In the genomic region with DNA sequence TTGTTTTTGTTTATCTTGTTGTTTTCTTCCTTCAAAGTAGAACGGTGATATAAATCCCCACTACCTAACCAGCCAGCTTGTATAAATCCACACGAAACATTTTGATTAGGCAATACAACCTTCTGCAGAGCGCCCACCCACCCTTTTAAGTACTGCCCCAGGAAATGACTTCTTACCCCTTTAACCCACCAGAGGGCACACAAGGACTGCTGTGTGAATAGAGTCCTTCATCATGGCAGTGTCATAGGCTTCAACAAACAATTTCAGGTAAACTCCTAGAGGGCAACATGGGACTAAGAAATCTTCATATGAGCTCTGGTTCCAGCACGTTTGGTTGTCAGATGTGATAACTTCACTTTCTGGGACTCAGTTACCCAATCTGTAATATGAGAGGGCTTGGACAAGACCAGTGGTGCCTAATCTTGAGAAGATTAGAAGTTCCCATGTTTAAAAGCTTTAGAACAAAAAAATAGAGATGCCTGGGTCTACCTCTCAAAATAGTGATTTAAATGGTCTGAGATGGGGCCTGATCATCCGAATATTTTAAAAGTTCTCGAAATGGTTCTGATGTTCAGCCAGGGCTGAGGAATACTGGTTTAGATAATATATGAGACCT, we compare ENCODE assay signal across 8 cellular contexts. TPM values are rescaled to one million over a fixed set of nuclear protein-coding genes. Genes with fewer than 3 reads are reported as not detected.
DNase-seq lines count a peak whose midpoint lies in the region; ATAC-seq, FAIRE-seq and TF ChIP-seq lines count a peak whose summit lies in the region.

No MANE protein-coding gene starts in this region.

- TF ChIP-seq POLR2A in A549 (IDR thresholded peaks at IDR 0.05; ENCODE audit: low read length) = no peak

- no peak for TF ChIP-seq EP300 in A549 (IDR thresholded peaks at IDR 0.05)

- no peaks in the 10 kb centered on the region for H3K4me1 ChIP-seq in A549

- no peak overlapping the region for H3K27ac ChIP-seq in A549

- CTCF ChIA-PET in A549 (lab: Yijun Ruan, JAX) = interaction anchor here (0.6 to 6.0 kb wide), 58 partner anchors 8 to 1802 kb away, joined by 3 to 59 read pairs (median 4); partner anchors contain the start of gene AMOTL1

- ATAC-seq in A549 (peak; percentile 88 to 96), HG02973 (IDR thresholded peaks at IDR 0.05; ENCODE audit: unreplicated experiment) (peak; percentile 66)

- POLR2A ChIA-PET in A549 (lab: Yijun Ruan, JAX) = no interaction called here

- H3K4me2 ChIP-seq in A549 = no peak overlapping the region

- peak; percentile 94 to 97 for TF ChIP-seq RAD21 in A549 (conservative IDR thresholded peaks at IDR 0.05 in 1 of 2, IDR thresholded peaks at IDR 0.05 in 1 of 2)

- H3K9me3 ChIP-seq in A549 = peaks cover 14% of the 10 kb centered on the region; the same call in 2 of the 3 replicates

- in situ Hi-C loops in GM13976 (cut with MboI; ENCODE audit: low sequenced_read_pairs, unreplicated experiment) = no loop called here

- 29% methylated on average over 6 of the region's 6 CpGs for WGBS in A549 (ENCODE audit: missing lambda C conversion rate)

- DNase-seq in A549 (ENCODE audit: low read depth in 1 of 2, low spot score in 1 of 2) = peak; percentile 60 to 82
- peak; percentile 48 for DNase-seq in GM13976 (ENCODE audit: low spot score)
- DNase-seq in NCI-H2029 (lab: John Stamatoyannopoulos, UW) = peak; percentile 64
- peak in 3 of 5 donors; percentile 8 to 47 (median 10) for DNase-seq in T-helper 1 cell
- DNase-seq in cerebellar cortex (ENCODE audit: low spot score) = peak; percentile 79
- peak; percentile 82 for DNase-seq in kidney tubule cell (ENCODE audit: low spot score)
- DNase-seq in stimulated activated CD4-positive, alpha-beta T cell treated with anti-CD3 and anti-CD28 coated beads, TNF-alpha, amount 100 ng/mL, for 48 hours (ENCODE audit: low read depth in 3 of 3) = peak; percentile 8 to 23 (median 8)

- TF ChIP-seq CTCF in A549 (IDR thresholded peaks at IDR 0.05) (peak; percentile 91), GM13976 (IDR thresholded peaks at IDR 0.05; ENCODE audit: borderline replicate concordance, control extremely low read depth, extremely low read depth, insufficient read depth, missing control alignments) (peak; percentile 33)

- no peak overlapping the region for H3K4me3 ChIP-seq in A549

- no peak for FAIRE-seq in A549 (lab: Jason Lieb, UNC)

TF ChIP-seq in A549, 52 proteins besides CTCF, POLR2A, EP300 and RAD21:
- TF ChIP-seq TP53 (CRISPR knock-in tag; IDR thresholded peaks at IDR 0.05) = no peak
- TF ChIP-seq RFX5 (IDR thresholded peaks at IDR 0.05) = no peak
- TF ChIP-seq JUN (IDR thresholded peaks at IDR 0.05) = no peak
- no peak for TF ChIP-seq NPAS2 (CRISPR knock-in tag; IDR thresholded peaks at IDR 0.05; ENCODE audit: borderline replicate concordance)
- TF ChIP-seq, protein P1, sequence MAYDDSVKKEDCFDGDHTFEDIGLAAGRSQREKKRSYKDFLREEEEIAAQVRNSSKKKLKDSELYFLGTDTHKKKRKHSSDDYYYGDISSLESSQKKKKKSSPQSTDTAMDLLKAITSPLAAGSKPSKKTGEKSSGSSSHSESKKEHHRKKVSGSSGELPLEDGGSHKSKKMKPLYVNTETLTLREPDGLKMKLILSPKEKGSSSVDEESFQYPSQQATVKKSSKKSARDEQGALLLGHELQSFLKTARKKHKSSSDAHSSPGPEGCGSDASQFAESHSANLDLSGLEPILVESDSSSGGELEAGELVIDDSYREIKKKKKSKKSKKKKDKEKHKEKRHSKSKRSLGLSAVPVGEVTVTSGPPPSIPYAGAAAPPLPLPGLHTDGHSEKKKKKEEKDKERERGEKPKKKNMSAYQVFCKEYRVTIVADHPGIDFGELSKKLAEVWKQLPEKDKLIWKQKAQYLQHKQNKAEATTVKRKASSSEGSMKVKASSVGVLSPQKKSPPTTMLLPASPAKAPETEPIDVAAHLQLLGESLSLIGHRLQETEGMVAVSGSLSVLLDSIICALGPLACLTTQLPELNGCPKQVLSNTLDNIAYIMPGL (CRISPR knock-in tag; IDR thresholded peaks at IDR 0.05; ENCODE audit: borderline replicate concordance) = no peak
- TF ChIP-seq CEBPB (IDR thresholded peaks at IDR 0.05) = peak in 1 of 2 experiments; percentile 13; a peak in 1 of 4 replicates
- no peak for TF ChIP-seq EHMT2 (IDR thresholded peaks at IDR 0.05; ENCODE audit: low read depth)
- TF ChIP-seq CBX8 (IDR thresholded peaks at IDR 0.05) = no peak
- TF ChIP-seq SMC3 (IDR thresholded peaks at IDR 0.05) = peak; percentile 97
TF ChIP-seq in A549: peak in this region for 2.

RNA-seq across cellular contexts. Expression of gene PIWIL4, which starts 56.1 kb away (rescaled TPM):
- 0.35 and 0.81 TPM in 2 replicates for polyA plus RNA-seq in A549 (2011; rRNA removed)
- 0.11 and 0.17 TPM in 2 replicates for polyA plus RNA-seq in A549 (2012; cell fraction: cytosol; rRNA removed)
- polyA plus RNA-seq in A549 (2012; cell fraction: nucleus; rRNA removed) = 0.18 and 0.28 TPM in 2 replicates
- polyA plus RNA-seq in A549 (2017; fragmentation: RNase III; extraction: RNeasy Plus Mini Kit Qiagen cat#74134 plus additional on column Dnase treatment) = 0.18 to 0.29 TPM (median 0.28 TPM) in 3 replicates
- 0.21 and 0.29 TPM in 2 replicates for polyA minus RNA-seq in A549 (2011; rRNA and poly(A)+ RNA removed)

Comparison
In these comparisons a context has a peak if more than half of its experiments do, and no peak if none do; other contexts are left out.
1. DNase-seq: peak in every context shown above with its lines; median percentile 82 in kidney tubule cell; 79 in cerebellar cortex; 71 in A549; 64 in NCI-H2029; 48 in GM13976; 10 in T-helper 1 cell; 8 in stimulated activated CD4-positive, alpha-beta T cell treated with anti-CD3 and anti-CD28 coated beads, TNF-alpha, amount 100 ng/mL, for 48 hours.